ENCODE assay signal across 1 cellular context in the genomic region with DNA sequence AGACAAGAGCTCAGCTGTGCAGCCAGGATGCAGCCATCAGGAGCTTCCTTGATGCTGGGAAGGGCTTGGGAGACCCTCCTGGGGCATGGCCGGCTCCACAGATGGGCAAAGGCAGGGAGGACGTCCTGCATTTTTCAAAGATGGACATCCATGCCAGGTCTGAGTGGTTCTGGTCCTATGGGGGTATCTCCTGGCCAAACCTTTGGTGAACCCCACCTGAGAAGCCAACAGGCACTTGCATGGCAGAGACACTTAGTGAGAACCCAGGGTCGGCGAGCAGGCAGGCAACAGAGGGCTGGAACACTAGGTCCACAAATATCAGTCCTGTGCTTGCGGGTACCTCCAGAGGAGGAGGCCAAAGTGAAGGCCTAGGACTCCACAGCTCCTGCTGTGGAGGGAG.
TF ChIP-seq lines count a peak whose summit lies in the region.

No MANE protein-coding gene starts in this region.

TF ChIP-seq in GM23338, 12 proteins besides CTCF, POLR2A, EP300 and RAD21 (continued from another document):
- TF ChIP-seq, protein P1, sequence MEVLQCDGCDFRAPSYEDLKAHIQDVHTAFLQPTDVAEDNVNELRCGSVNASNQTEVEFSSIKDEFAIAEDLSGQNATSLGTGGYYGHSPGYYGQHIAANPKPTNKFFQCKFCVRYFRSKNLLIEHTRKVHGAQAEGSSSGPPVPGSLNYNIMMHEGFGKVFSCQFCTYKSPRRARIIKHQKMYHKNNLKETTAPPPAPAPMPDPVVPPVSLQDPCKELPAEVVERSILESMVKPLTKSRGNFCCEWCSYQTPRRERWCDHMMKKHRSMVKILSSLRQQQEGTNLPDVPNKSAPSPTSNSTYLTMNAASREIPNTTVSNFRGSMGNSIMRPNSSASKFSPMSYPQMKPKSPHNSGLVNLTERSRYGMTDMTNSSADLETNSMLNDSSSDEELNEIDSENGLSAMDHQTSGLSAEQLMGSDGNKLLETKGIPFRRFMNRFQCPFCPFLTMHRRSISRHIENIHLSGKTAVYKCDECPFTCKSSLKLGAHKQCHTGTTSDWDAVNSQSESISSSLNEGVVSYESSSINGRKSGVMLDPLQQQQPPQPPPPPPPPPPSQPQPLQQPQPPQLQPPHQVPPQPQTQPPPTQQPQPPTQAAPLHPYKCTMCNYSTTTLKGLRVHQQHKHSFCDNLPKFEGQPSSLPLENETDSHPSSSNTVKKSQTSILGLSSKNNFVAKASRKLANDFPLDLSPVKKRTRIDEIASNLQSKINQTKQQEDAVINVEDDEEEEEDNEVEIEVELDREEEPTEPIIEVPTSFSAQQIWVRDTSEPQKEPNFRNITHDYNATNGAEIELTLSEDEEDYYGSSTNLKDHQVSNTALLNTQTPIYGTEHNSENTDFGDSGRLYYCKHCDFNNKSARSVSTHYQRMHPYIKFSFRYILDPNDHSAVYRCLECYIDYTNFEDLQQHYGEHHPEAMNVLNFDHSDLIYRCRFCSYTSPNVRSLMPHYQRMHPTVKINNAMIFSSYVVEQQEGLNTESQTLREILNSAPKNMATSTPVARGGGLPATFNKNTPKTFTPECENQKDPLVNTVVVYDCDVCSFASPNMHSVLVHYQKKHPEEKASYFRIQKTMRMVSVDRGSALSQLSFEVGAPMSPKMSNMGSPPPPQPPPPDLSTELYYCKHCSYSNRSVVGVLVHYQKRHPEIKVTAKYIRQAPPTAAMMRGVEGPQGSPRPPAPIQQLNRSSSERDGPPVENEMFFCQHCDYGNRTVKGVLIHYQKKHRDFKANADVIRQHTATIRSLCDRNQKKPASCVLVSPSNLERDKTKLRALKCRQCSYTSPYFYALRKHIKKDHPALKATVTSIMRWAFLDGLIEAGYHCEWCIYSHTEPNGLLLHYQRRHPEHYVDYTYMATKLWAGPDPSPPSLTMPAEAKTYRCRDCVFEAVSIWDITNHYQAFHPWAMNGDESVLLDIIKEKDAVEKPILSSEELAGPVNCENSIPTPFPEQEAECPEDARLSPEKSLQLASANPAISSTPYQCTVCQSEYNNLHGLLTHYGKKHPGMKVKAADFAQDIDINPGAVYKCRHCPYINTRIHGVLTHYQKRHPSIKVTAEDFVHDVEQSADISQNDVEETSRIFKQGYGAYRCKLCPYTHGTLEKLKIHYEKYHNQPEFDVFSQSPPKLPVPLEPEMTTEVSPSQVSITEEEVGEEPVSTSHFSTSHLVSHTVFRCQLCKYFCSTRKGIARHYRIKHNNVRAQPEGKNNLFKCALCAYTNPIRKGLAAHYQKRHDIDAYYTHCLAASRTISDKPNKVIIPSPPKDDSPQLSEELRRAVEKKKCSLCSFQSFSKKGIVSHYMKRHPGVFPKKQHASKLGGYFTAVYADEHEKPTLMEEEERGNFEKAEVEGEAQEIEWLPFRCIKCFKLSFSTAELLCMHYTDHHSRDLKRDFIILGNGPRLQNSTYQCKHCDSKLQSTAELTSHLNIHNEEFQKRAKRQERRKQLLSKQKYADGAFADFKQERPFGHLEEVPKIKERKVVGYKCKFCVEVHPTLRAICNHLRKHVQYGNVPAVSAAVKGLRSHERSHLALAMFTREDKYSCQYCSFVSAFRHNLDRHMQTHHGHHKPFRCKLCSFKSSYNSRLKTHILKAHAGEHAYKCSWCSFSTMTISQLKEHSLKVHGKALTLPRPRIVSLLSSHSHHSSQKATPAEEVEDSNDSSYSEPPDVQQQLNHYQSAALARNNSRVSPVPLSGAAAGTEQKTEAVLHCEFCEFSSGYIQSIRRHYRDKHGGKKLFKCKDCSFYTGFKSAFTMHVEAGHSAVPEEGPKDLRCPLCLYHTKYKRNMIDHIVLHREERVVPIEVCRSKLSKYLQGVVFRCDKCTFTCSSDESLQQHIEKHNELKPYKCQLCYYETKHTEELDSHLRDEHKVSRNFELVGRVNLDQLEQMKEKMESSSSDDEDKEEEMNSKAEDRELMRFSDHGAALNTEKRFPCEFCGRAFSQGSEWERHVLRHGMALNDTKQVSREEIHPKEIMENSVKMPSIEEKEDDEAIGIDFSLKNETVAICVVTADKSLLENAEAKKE (CRISPR knock-in tag; IDR thresholded peaks at IDR 0.05) = no peak
- TF ChIP-seq, protein P2, sequence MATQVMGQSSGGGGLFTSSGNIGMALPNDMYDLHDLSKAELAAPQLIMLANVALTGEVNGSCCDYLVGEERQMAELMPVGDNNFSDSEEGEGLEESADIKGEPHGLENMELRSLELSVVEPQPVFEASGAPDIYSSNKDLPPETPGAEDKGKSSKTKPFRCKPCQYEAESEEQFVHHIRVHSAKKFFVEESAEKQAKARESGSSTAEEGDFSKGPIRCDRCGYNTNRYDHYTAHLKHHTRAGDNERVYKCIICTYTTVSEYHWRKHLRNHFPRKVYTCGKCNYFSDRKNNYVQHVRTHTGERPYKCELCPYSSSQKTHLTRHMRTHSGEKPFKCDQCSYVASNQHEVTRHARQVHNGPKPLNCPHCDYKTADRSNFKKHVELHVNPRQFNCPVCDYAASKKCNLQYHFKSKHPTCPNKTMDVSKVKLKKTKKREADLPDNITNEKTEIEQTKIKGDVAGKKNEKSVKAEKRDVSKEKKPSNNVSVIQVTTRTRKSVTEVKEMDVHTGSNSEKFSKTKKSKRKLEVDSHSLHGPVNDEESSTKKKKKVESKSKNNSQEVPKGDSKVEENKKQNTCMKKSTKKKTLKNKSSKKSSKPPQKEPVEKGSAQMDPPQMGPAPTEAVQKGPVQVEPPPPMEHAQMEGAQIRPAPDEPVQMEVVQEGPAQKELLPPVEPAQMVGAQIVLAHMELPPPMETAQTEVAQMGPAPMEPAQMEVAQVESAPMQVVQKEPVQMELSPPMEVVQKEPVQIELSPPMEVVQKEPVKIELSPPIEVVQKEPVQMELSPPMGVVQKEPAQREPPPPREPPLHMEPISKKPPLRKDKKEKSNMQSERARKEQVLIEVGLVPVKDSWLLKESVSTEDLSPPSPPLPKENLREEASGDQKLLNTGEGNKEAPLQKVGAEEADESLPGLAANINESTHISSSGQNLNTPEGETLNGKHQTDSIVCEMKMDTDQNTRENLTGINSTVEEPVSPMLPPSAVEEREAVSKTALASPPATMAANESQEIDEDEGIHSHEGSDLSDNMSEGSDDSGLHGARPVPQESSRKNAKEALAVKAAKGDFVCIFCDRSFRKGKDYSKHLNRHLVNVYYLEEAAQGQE (IDR thresholded peaks at IDR 0.05; ENCODE audit: unreplicated experiment) = no peak
- TF ChIP-seq EZH2 (IDR thresholded peaks at IDR 0.05; ENCODE audit: low read depth, unreplicated experiment) (no peak), CREB1 (CRISPR knock-in tag; IDR thresholded peaks at IDR 0.05; ENCODE audit: low read depth) (no peak), JUNB (IDR thresholded peaks at IDR 0.05; ENCODE audit: unreplicated experiment) (no peak)
- TF ChIP-seq, protein P3, sequence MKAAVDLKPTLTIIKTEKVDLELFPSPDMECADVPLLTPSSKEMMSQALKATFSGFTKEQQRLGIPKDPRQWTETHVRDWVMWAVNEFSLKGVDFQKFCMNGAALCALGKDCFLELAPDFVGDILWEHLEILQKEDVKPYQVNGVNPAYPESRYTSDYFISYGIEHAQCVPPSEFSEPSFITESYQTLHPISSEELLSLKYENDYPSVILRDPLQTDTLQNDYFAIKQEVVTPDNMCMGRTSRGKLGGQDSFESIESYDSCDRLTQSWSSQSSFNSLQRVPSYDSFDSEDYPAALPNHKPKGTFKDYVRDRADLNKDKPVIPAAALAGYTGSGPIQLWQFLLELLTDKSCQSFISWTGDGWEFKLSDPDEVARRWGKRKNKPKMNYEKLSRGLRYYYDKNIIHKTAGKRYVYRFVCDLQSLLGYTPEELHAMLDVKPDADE (IDR thresholded peaks at IDR 0.05) = no peak
